ENCODE assay signal across 11 cellular contexts in genomic region chr5:2755371-2755715, GRCh38. TPM values are rescaled to one million over a fixed set of nuclear protein-coding genes. Genes with fewer than 3 reads are reported as not detected.
A peak's percentile ranks its signal among the peaks of the same experiment; 100 is the strongest.
DNase-seq lines count a peak whose midpoint lies in the region; ATAC-seq and TF ChIP-seq lines count a peak whose summit lies in the region.
"Had no signal": no experiment of that assay in that cellular context is flagged by ENCODE, and none has a peak within 500 bp of the region (broad histone marks: within the 10 kb centered on the region; RNA-seq: fewer than 3 reads in every experiment).

No MANE protein-coding gene starts in this region.

- no peaks in the 10 kb centered on the region for H3K9me3 Mint-ChIP-seq in CD4-positive, alpha-beta T cell
- H3K9me3 Mint-ChIP-seq in HFFc6: no peaks in the 10 kb centered on the region; the same call in 1 of the 2 replicates
- H3K9me3 Mint-ChIP-seq in neural progenitor cell: no peaks in the 10 kb centered on the region
- no peaks in the 10 kb centered on the region for H3K9me3 Mint-ChIP-seq in stimulated activated memory B cell treated with anti-CD40 and anti-IgM and Interleukin-4, amounts not matched to agents 10 μg/mL and 1 μg/mL and 100 μg/mL, for 72 hours

- POLR2A ChIA-PET in CD4-positive, alpha-beta T cell (lab: Charles Lee): no interaction called here

- H3K4me1 ChIP-seq in neural progenitor cell (peaks cover 24% of the 10 kb centered on the region), vagina (peaks cover 49% of the 10 kb centered on the region)

- peaks cover 9% of the 10 kb centered on the region for H3K79me2 ChIP-seq in neural progenitor cell (ENCODE audit: low read depth)

- H3K36me3 ChIP-seq in neural progenitor cell (no peaks in the 10 kb centered on the region), vagina (no peaks in the 10 kb centered on the region)

- H3K4me3 ChIP-seq in epithelial cell of esophagus (ENCODE audit: low read length) (peak overlapping the region; percentile 18), neural progenitor cell (peak overlapping the region; percentile 68), vagina (no peak overlapping the region)

- peak overlapping the region; percentile 87 for H3K4me2 ChIP-seq in neural progenitor cell

- ATAC-seq in CD4-positive, alpha-beta T cell (ENCODE audit: poor library complexity): no peak
- ATAC-seq in stimulated activated memory B cell treated with anti-CD40 and anti-IgM and Interleukin-4, amounts not matched to agents 10 μg/mL and 1 μg/mL and 100 μg/mL, for 72 hours: no peak
- no peak for ATAC-seq in GM21447 (IDR thresholded peaks at IDR 0.05; ENCODE audit: unreplicated experiment)

- TF ChIP-seq POLR2A in vagina (IDR thresholded peaks at IDR 0.05): no peak

- no peaks in the 10 kb centered on the region for H3K9me3 ChIP-seq in CD4-positive, alpha-beta T cell (ENCODE audit: control insufficient read depth, low read length)
- no peaks in the 10 kb centered on the region for H3K9me3 ChIP-seq in neural progenitor cell (ENCODE audit: low read depth)
- no peaks in the 10 kb centered on the region for H3K9me3 ChIP-seq in vagina

- peaks cover 12% of the 10 kb centered on the region for H3K4me1 Mint-ChIP-seq in CD4-positive, alpha-beta T cell (ENCODE audit: low read depth)
- H3K4me1 Mint-ChIP-seq in HFFc6 (ENCODE audit: low read depth) (peaks cover 29% of the 10 kb centered on the region), neural progenitor cell (peaks cover 43% of the 10 kb centered on the region)
- H3K4me1 Mint-ChIP-seq in stimulated activated memory B cell treated with anti-CD40 and anti-IgM and Interleukin-4, amounts not matched to agents 10 μg/mL and 1 μg/mL and 100 μg/mL, for 72 hours: peaks cover 16% of the 10 kb centered on the region

- H3F3A ChIP-seq in neural progenitor cell (ENCODE audit: low read depth): peaks cover 37% of the 10 kb centered on the region

- no peak overlapping the region for H3K9ac ChIP-seq in neural progenitor cell

- peaks cover 4% of the 10 kb centered on the region for H4K20me1 ChIP-seq in neural progenitor cell (ENCODE audit: low read depth)

- H3K27ac ChIP-seq in CD4-positive, alpha-beta T cell (ENCODE audit: low read depth, low read length): no peak overlapping the region
- H3K27ac ChIP-seq in neural progenitor cell: no peak overlapping the region
- no peak overlapping the region for H3K27ac ChIP-seq in vagina

- peak overlapping the region; percentile 92 for H2AFZ ChIP-seq in neural progenitor cell (replicated peaks)

- no peak overlapping the region for H3K27ac Mint-ChIP-seq in CD4-positive, alpha-beta T cell
- peak overlapping the region; percentile 45; the same call in 1 of the 2 replicates for H3K27ac Mint-ChIP-seq in HFFc6
- no peak overlapping the region for H3K27ac Mint-ChIP-seq in neural progenitor cell
- H3K27ac Mint-ChIP-seq in stimulated activated memory B cell treated with anti-CD40 and anti-IgM and Interleukin-4, amounts not matched to agents 10 μg/mL and 1 μg/mL and 100 μg/mL, for 72 hours: no peak overlapping the region

- H3K27me3 ChIP-seq in CD4-positive, alpha-beta T cell (ENCODE audit: control insufficient read depth, insufficient read depth, low read length): peaks cover 84% of the 10 kb centered on the region
- H3K27me3 ChIP-seq in neural progenitor cell (peaks cover 67% of the 10 kb centered on the region), vagina (peaks cover 6% of the 10 kb centered on the region)

- H3K36me3 Mint-ChIP-seq in CD4-positive, alpha-beta T cell (ENCODE audit: low read depth): no peaks in the 10 kb centered on the region
- H3K36me3 Mint-ChIP-seq in HFFc6 (ENCODE audit: low read depth) (peaks cover 4% of the 10 kb centered on the region; the same call in 1 of the 2 replicates), neural progenitor cell (no peaks in the 10 kb centered on the region)
- no peaks in the 10 kb centered on the region for H3K36me3 Mint-ChIP-seq in stimulated activated memory B cell treated with anti-CD40 and anti-IgM and Interleukin-4, amounts not matched to agents 10 μg/mL and 1 μg/mL and 100 μg/mL, for 72 hours

- peak overlapping the region; percentile 4 for H3K4me3 Mint-ChIP-seq in CD4-positive, alpha-beta T cell
- H3K4me3 Mint-ChIP-seq in HFFc6: peak overlapping the region; percentile 90
- peak overlapping the region; percentile 84 for H3K4me3 Mint-ChIP-seq in neural progenitor cell
- H3K4me3 Mint-ChIP-seq in stimulated activated memory B cell treated with anti-CD40 and anti-IgM and Interleukin-4, amounts not matched to agents 10 μg/mL and 1 μg/mL and 100 μg/mL, for 72 hours: no peak overlapping the region

- intact Hi-C loops in CD4-positive, alpha-beta T cell (cut with DNase I, micrococcal nuclease): no loop called here
- intact Hi-C loops in vagina (cut with DNase I): no loop called here

- in situ Hi-C loops in GM13977 (cut with MboI; ENCODE audit: low pct_unique_long_range_greater_than_20kb, low sequenced_read_pairs, unreplicated experiment): no loop called here

- DNase-seq in CD4-positive, alpha-beta T cell: no peak
- DNase-seq in HFFc6 (no peak), epithelial cell of esophagus (ENCODE audit: low read depth) (no peak), neural progenitor cell (ENCODE audit: low spot score) (no peak), vagina (ENCODE audit: extremely low spot score in 2 of 2) (no peak), GM13977 (ENCODE audit: low spot score) (no peak)
- DNase-seq: activated CD8-positive, alpha-beta memory T cell treated with anti-CD3 and anti-CD28 coated beads, Interleukin-2, amount 50 U/mL, for 4 hours; amniotic stem cell; GF-D8 had no signal

- CTCF ChIA-PET in CD4-positive, alpha-beta T cell (lab: Charles Lee): no interaction called here

- H3K27me3 Mint-ChIP-seq in CD4-positive, alpha-beta T cell: peaks cover 66% of the 10 kb centered on the region
- H3K27me3 Mint-ChIP-seq in HFFc6 (ENCODE audit: insufficient read depth) (no peaks in the 10 kb centered on the region), neural progenitor cell (ENCODE audit: insufficient read depth, low read depth) (peaks cover 38% of the 10 kb centered on the region)
- H3K27me3 Mint-ChIP-seq in stimulated activated memory B cell treated with anti-CD40 and anti-IgM and Interleukin-4, amounts not matched to agents 10 μg/mL and 1 μg/mL and 100 μg/mL, for 72 hours: peaks cover 79% of the 10 kb centered on the region

- TF ChIP-seq CTCF in CD4-positive, alpha-beta T cell (IDR thresholded peaks at IDR 0.05): no peak
- TF ChIP-seq CTCF in HFFc6 (IDR thresholded peaks at IDR 0.05) (peak; percentile 11; the same call in 1 of the 2 replicates), epithelial cell of esophagus (IDR thresholded peaks at IDR 0.05; ENCODE audit: insufficient read depth, low read depth, low read length, missing control alignments) (no peak), neural progenitor cell (IDR thresholded peaks at IDR 0.05) (no peak), vagina (IDR thresholded peaks at IDR 0.05) (no peak), GM13977 (IDR thresholded peaks at IDR 0.05; ENCODE audit: extremely low read depth, insufficient read depth, missing control alignments) (no peak)

RNA-seq across cellular contexts. Expression of gene IRX2, which starts 3.9 kb away (rescaled TPM):
- not detected for total RNA-seq in CD4-positive, alpha-beta T cell
- 1 to 10 TPM; 2.8 to 5.5 (median 3.5) TPM for total RNA-seq in HFFc6 (2021; fragmentation: NEBNext Ultra II Directional; extraction: Animal tissue kit (Norgen Biotek cat#: 25700))
- total RNA-seq in neural progenitor cell (ENCODE audit: low replicate concordance) (13.7 and 15.4 TPM in 2 replicates), vagina (3.7 TPM)

Comparison
In these comparisons a context has a peak if more than half of its experiments do, and no peak if none do; other contexts are left out.
1. H3K4me3 ChIP-seq: peak in epithelial cell of esophagus (single experiment) and neural progenitor cell (single experiment); none in vagina (0 of 2).